9 cellular contexts compared by ENCODE assay signal in the genomic region with DNA sequence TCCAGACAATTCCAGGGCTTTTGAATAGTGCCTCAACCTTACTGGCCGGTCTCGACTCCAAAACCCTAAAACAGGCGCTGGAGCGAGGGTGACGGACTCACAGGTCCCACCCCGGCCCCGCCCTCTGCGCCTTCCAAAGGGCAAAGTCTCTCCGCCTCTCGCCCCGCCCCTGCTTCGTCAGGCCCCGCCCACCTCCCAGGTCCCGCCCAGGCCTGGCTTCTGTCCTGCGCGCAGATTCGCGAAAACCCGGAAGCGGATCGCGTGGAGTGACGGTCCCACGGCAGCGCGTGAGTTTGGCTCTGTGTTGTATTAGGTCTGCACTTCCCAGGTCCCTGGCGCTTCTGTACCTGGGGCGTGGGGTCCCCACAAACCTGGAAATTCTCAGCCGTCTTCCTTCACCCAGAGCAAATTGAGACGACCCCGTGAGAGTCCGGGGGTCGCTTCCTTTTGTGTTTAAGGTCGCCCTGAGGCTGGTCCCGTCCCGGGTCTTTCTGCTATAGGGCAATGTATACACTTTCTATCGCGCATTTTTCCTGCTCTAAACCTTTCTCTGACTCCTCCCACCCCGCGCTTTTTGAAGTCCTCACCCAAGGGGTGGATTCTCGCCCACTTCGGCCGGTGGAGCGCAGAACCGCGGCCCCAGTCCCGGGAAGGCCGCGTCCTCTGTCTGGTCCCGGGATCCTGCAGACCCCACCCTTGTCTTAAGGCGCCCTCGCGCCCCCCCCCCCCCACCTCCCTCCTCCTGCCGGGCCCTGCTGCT. TPM values are rescaled to one million over a fixed set of nuclear protein-coding genes. Genes with fewer than 3 reads are reported as not detected.
A peak's percentile ranks its signal among the peaks of the same experiment; 100 is the strongest.
DNase-seq lines count a peak whose midpoint lies in the region; ATAC-seq, FAIRE-seq and TF ChIP-seq lines count a peak whose summit lies in the region.
"Had no signal": no experiment of that assay in that cellular context is flagged by ENCODE, and none has a peak within 500 bp of the region (broad histone marks: within the 10 kb centered on the region; RNA-seq: fewer than 3 reads in every experiment).

A gene (plus strand): TSS at position 231 of the 760 bp plus-strand sequence. CDS start 16,090 bp downstream, outside the sequence.

- H3K27me3 ChIP-seq in BLaER1 (no peaks in the 10 kb centered on the region), Peyer's patch (no peaks in the 10 kb centered on the region)

- H3K27ac Mint-ChIP-seq in nephron progenitor cell: peak within 1 kb of the TSS; percentile 98

- TF ChIP-seq CTCF in Peyer's patch (IDR thresholded peaks at IDR 0.05): no peak
- TF ChIP-seq CTCF in nephron progenitor cell (IDR thresholded peaks at IDR 0.05): no peak

- H3K36me3 Mint-ChIP-seq in nephron progenitor cell (ENCODE audit: low read depth): peaks cover 39% of the 10 kb centered on the region

- H3K9me3 ChIP-seq in BLaER1 (peaks cover 45% of the 10 kb centered on the region), Peyer's patch (peaks cover 0 to 20% (median 1%) of the 10 kb centered on the region in 4 donors)

- H3K36me3 ChIP-seq in BLaER1: peaks cover 23% of the 10 kb centered on the region
- H3K36me3 ChIP-seq in Peyer's patch: no peaks in the 10 kb centered on the region

- H3K4me2 ChIP-seq in BLaER1: peak within 1 kb of the TSS; percentile 91

- H3K4me3 ChIP-seq in BLaER1 (peak within 1 kb of the TSS; percentile 85), Peyer's patch (peak within 1 kb of the TSS; percentile 51 to 81 (median 58))

- peaks cover 45% of the 10 kb centered on the region for H3K9me3 Mint-ChIP-seq in nephron progenitor cell

- peaks cover 42% of the 10 kb centered on the region for H3K4me1 Mint-ChIP-seq in nephron progenitor cell

- TF ChIP-seq POLR2A in Peyer's patch (IDR thresholded peaks at IDR 0.05): peak in 1 of 2 donors; percentile 46

- H3K27ac ChIP-seq in BLaER1: peak within 1 kb of the TSS; percentile 92
- H3K27ac ChIP-seq in Peyer's patch: peak within 1 kb of the TSS; percentile 51 to 79 (median 71)

- peaks cover 9% of the 10 kb centered on the region for H3K27me3 Mint-ChIP-seq in nephron progenitor cell (ENCODE audit: low read depth, poor library complexity)

- peak; percentile 74 for DNase-seq in HTR-8/SVneo (ENCODE audit: insufficient read length, low spot score)
- DNase-seq in Peyer's patch: peak; percentile 98 to 99 (median 98)
- DNase-seq in activated T-helper 9 cell treated with anti-CD3 and anti-CD28 coated beads, Interleukin-2, amount 50 U/mL, for 16 hours (ENCODE audit: low read depth): peak; percentile 92
- peak; percentile 64 for DNase-seq in fibroblast of the conjunctiva (ENCODE audit: low read depth)
- DNase-seq in nephron progenitor cell: peak; percentile 99
- peak; percentile 92 for DNase-seq in stimulated activated naive CD4-positive, alpha-beta T cell treated with Interleukin-2 at 50 U/mL for 16 hours (lab: John Stamatoyannopoulos, UW)

- H3K4me3 Mint-ChIP-seq in nephron progenitor cell: peak within 1 kb of the TSS; percentile 98

- H3K4me1 ChIP-seq in BLaER1 (peaks cover 5% of the 10 kb centered on the region; the same call in 1 of the 2 replicates), Peyer's patch (peaks cover 0 to 12% (median 0%) of the 10 kb centered on the region in 4 donors)

- peak; percentile 68 for FAIRE-seq in HTR-8/SVneo (lab: Jason Lieb, UNC)

- peak; percentile 95 for ATAC-seq in GM19397 (IDR thresholded peaks at IDR 0.05; ENCODE audit: unreplicated experiment)

- H3K9ac ChIP-seq in BLaER1: peak within 1 kb of the TSS; percentile 92

- H4K20me1 ChIP-seq in BLaER1: no peaks in the 10 kb centered on the region

RNA-seq across cellular contexts. Expression of the gene that starts here (rescaled TPM):
- total RNA-seq in Peyer's patch: 10 to 100 TPM in 1 of 4 donors, 1 to 10 TPM in 3; 3.0 to 27.2 (median 5.8) TPM
- total RNA-seq: NCI-H460 had no signal

Comparison
In these comparisons a context has a peak if more than half of its experiments do, and no peak if none do; other contexts are left out.
1. Peak in every context shown above with its lines: DNase-seq, ATAC-seq, H3K4me3 ChIP-seq and H3K27ac ChIP-seq.